ENCODE assay signal across 16 cellular contexts in the genomic region with DNA sequence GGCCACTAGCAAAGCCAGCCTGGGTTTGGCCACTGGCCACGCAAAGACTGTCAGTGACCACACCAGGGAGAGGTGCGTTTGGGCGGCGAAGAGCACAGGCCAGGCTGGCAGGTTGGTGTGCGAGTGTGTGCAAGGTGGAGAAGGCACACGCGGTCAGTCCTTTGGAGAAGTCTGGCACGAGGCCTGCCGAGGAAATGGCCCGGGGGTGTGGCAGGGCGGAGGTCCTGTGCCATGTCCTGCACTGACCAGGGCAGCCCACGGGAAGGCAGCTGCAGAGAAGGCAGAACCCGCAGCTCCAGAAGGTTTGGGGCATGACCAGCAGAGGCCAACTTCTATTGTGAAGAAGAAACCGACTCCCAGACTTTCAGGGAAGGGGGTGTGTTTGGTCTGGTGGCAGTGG.
DNase-seq lines count a peak whose midpoint lies in the region; ATAC-seq, FAIRE-seq and TF ChIP-seq lines count a peak whose summit lies in the region.
"Had no signal": no experiment of that assay in that cellular context is flagged by ENCODE, and none has a peak within 500 bp of the region (broad histone marks: within the 10 kb centered on the region; RNA-seq: fewer than 3 reads in every experiment).

No MANE protein-coding gene starts in this region.

- peaks cover 9% of the 10 kb centered on the region; the same call in 1 of the 2 replicates for H3K27me3 Mint-ChIP-seq in H9 (ENCODE audit: low read depth)
- H3K27me3 Mint-ChIP-seq in endodermal cell (ENCODE audit: insufficient read depth) = no peaks in the 10 kb centered on the region

- H3K4me3 Mint-ChIP-seq in H9 (no peak overlapping the region), endodermal cell (no peak overlapping the region)
- H3K4me3 Mint-ChIP-seq: B cell; CD8-positive, alpha-beta T cell had no signal

- 67 to 76% methylated on average over 14 of the region's 14 CpGs for WGBS in heart right ventricle, 2 donors
- WGBS in H9 (ENCODE audit: extremely low coverage, insufficient read length, low lambda C conversion rate) = no CpG with 5 or more reads among the region's 14 CpGs
- WGBS in H1 (ENCODE audit: extremely low coverage in 1 of 2, insufficient coverage in 1 of 2, insufficient read length in 1 of 2, insufficient replicate concordance in 2 of 2, low coverage in 1 of 2, low lambda C conversion rate in 2 of 2, missing lambda C conversion rate in 1 of 2), 2 experiments = 94% methylated on average over 14 of the region's 14 CpGs; no CpG with 5 or more reads in 1 of the 2 experiments
- 93% methylated on average over 14 of the region's 14 CpGs for WGBS in mesenchymal stem cell
- WGBS in endodermal cell (ENCODE audit: insufficient coverage in 1 of 2, insufficient read length in 1 of 2), 2 experiments = 93 to 94% methylated on average over 2 to 14 of the region's 14 CpGs

- POLR2A ChIA-PET in H1 (lab: Charles Lee; ENCODE audit: partially characterized antibody) = no interaction called here

- H3T11ph ChIP-seq in H9 (ENCODE audit: low read length) = no peak overlapping the region

- H2BK20ac ChIP-seq in H9 (ENCODE audit: low read depth, low read length, poor library complexity, severe bottlenecking) = no peak overlapping the region
- no peak overlapping the region for H2BK20ac ChIP-seq in H1 (ENCODE audit: low read length)

- no peak overlapping the region for H3K4me2 ChIP-seq in H9 (ENCODE audit: insufficient read depth, insufficient read length, low read length)
- no peak overlapping the region for H3K4me2 ChIP-seq in H1 (ENCODE audit: insufficient read depth in 1 of 2, low read depth in 2 of 2, low read length in 2 of 2)
- H3K4me2 ChIP-seq in mesenchymal stem cell (ENCODE audit: low read length, poor library complexity, severe bottlenecking) = no peak overlapping the region

- no peak overlapping the region for H2BK15ac ChIP-seq in H9 (ENCODE audit: low read depth, low read length)
- no peak overlapping the region for H2BK15ac ChIP-seq in H1 (ENCODE audit: low read length)
- no peak overlapping the region for H2BK15ac ChIP-seq in mesenchymal stem cell (ENCODE audit: low read depth, poor library complexity, severe bottlenecking)

- peak in 7 of 8 donors; percentile 49 to 72 (median 57) for ATAC-seq in heart right ventricle
- ATAC-seq: CD8-positive, alpha-beta T cell; GM12878 had no signal

- no peak overlapping the region for H2AFZ ChIP-seq in H9 (ENCODE audit: low read length)
- H2AFZ ChIP-seq in H1 (ENCODE audit: low read length) = no peak overlapping the region
- no peak overlapping the region for H2AFZ ChIP-seq in mesenchymal stem cell (ENCODE audit: low read depth, low read length)

- H3K23ac ChIP-seq in H9 (ENCODE audit: insufficient read length, low read depth, low read length) (no peak overlapping the region), H1 (ENCODE audit: insufficient read length) (no peak overlapping the region), mesenchymal stem cell (ENCODE audit: low read length in 2 of 2) (no peak overlapping the region)

- H3K4me1 Mint-ChIP-seq in H9 (peaks cover 32 to 39% of the 10 kb centered on the region in 2 experiments), endodermal cell (peaks cover 20% of the 10 kb centered on the region)

- H3K36me3 ChIP-seq in heart right ventricle (no peaks in the 10 kb centered on the region), right atrium auricular region (no peaks in the 10 kb centered on the region), H1 (ENCODE audit: control insufficient read depth in 2 of 4, insufficient read depth in 4 of 4, low read length in 3 of 4) (no peaks in the 10 kb centered on the region), mesenchymal stem cell (ENCODE audit: control insufficient read depth in 1 of 2, insufficient read depth in 2 of 2, low read depth in 1 of 2, low read length in 2 of 2) (peaks cover 3 to 4% of the 10 kb centered on the region in 2 experiments), endodermal cell (ENCODE audit: control insufficient read depth, insufficient read depth, low read length) (no peaks in the 10 kb centered on the region)

- H3K56ac ChIP-seq in H9 (ENCODE audit: insufficient read length, low read depth, low read length) (no peak overlapping the region), H1 (replicated peaks; ENCODE audit: insufficient read length, low read depth, low read length) (no peak overlapping the region)

- H2BK12ac ChIP-seq in H9 (ENCODE audit: insufficient read length, low read depth, low read length) = no peak overlapping the region
- peak overlapping the region; percentile 60; the same call in 1 of the 2 replicates for H2BK12ac ChIP-seq in H1 (ENCODE audit: low read depth, low read length)
- H2BK12ac ChIP-seq in mesenchymal stem cell (ENCODE audit: low read length in 2 of 2) = no peak overlapping the region

- H3K14ac ChIP-seq in H9 (ENCODE audit: insufficient read depth, low read length) (peak overlapping the region; percentile 24; the same call in 1 of the 2 replicates), H1 (ENCODE audit: insufficient read length) (no peak overlapping the region), mesenchymal stem cell (ENCODE audit: low read length in 2 of 2) (no peak overlapping the region)

- CTCF ChIA-PET in H1 (lab: Charles Lee; ENCODE audit: partially characterized antibody) = interaction anchor here (1.4 kb wide), 2 partner anchors 9 to 16 kb away, joined by 3 read pairs; no protein-coding TSS in a partner anchor

- H3K36me3 Mint-ChIP-seq in H9 (ENCODE audit: insufficient read depth in 1 of 3, low read depth in 3 of 3) (peaks cover 3 to 5% (median 5%) of the 10 kb centered on the region in 3 experiments; a peak in 6 of 7 replicates), endodermal cell (ENCODE audit: low read depth) (peaks cover 2% of the 10 kb centered on the region)
- H3K36me3 Mint-ChIP-seq: CD8-positive, alpha-beta T cell had no signal

- H2BK120ac ChIP-seq in H9 (ENCODE audit: low read depth, low read length, poor library complexity, severe bottlenecking) (no peak overlapping the region), H1 (replicated peaks; ENCODE audit: low read depth, low read length) (no peak overlapping the region), mesenchymal stem cell (ENCODE audit: low read depth, low read length) (no peak overlapping the region)

- no peak overlapping the region; the same call in 1 of the 2 replicates for H3K4ac ChIP-seq in H9 (ENCODE audit: low read depth, low read length)
- no peak overlapping the region for H3K4ac ChIP-seq in H1 (replicated peaks; ENCODE audit: insufficient read length, low read depth, low read length)
- no peak overlapping the region for H3K4ac ChIP-seq in mesenchymal stem cell (ENCODE audit: low read depth in 1 of 2, low read length in 2 of 2)

- no peak for TF ChIP-seq RAD21 in H1 (IDR thresholded peaks at IDR 0.05 in 1 of 2, conservative IDR thresholded peaks at IDR 0.05 in 1 of 2; ENCODE audit: low read depth in 2 of 2, low read length in 2 of 2)

- H3K79me2 ChIP-seq in H9 (ENCODE audit: insufficient read depth, low read length) (no peaks in the 10 kb centered on the region), H1 (ENCODE audit: control insufficient read depth in 1 of 2, insufficient read depth in 2 of 2, low read length in 2 of 2) (no peaks in the 10 kb centered on the region)

- H4K5ac ChIP-seq in H9 (ENCODE audit: insufficient read length, low read depth, low read length) (no peak overlapping the region), H1 (ENCODE audit: insufficient read length, low read depth, low read length) (no peak overlapping the region)

- peaks cover 13 to 16% of the 10 kb centered on the region in 2 experiments for H3K9me3 Mint-ChIP-seq in H9
- peaks cover 10% of the 10 kb centered on the region for H3K9me3 Mint-ChIP-seq in endodermal cell
- H3K9me3 Mint-ChIP-seq: CD8-positive, alpha-beta T cell had no signal

- H4K8ac ChIP-seq in H9 (replicated peaks; ENCODE audit: insufficient read length, low read depth, low read length) = no peak overlapping the region
- H4K8ac ChIP-seq in H1 (ENCODE audit: extremely low read depth, insufficient read depth, low read length) = no peak overlapping the region
- no peak overlapping the region for H4K8ac ChIP-seq in mesenchymal stem cell (ENCODE audit: low read length)

- H4K20me1 ChIP-seq in H9 (ENCODE audit: control insufficient read depth, insufficient read depth, insufficient read length) = no peaks in the 10 kb centered on the region
- H4K20me1 ChIP-seq in H1 (replicated peaks in 1 of 2; ENCODE audit: control insufficient read depth in 1 of 2, insufficient read depth in 2 of 2, low read length in 2 of 2) = peaks cover 0 to 4% of the 10 kb centered on the region in 2 experiments

- H4K91ac ChIP-seq in H9 (ENCODE audit: insufficient read length, low read depth, low read length) (no peak overlapping the region), H1 (replicated peaks; ENCODE audit: insufficient read length, low read length) (no peak overlapping the region), mesenchymal stem cell (ENCODE audit: low read length) (peak overlapping the region; percentile 79)

- H3K4me1 ChIP-seq in heart right ventricle (peaks cover 0 to 13% (median 0%) of the 10 kb centered on the region in 9 donors), right atrium auricular region (no peaks in the 10 kb centered on the region), H9 (ENCODE audit: insufficient read depth, low read length) (peaks cover 8% of the 10 kb centered on the region; the same call in 1 of the 2 replicates), H1 (replicated peaks in 1 of 4; ENCODE audit: control insufficient read depth in 3 of 4, insufficient read depth in 4 of 4, low read length in 3 of 4) (peaks cover 0 to 5% (median 4%) of the 10 kb centered on the region in 4 experiments; a peak in 3 of 7 replicates), mesenchymal stem cell (ENCODE audit: control insufficient read depth, insufficient read depth, low read depth, low read length) (peaks cover 7% of the 10 kb centered on the region), endodermal cell (ENCODE audit: control insufficient read depth, insufficient read depth, low read length) (peaks cover 3% of the 10 kb centered on the region)

- H3K27ac ChIP-seq in heart right ventricle (no peak overlapping the region), right atrium auricular region (no peak overlapping the region), H9 (ENCODE audit: insufficient read length, low read depth, low read length) (no peak overlapping the region), H1 (ENCODE audit: low read depth, low read length) (no peak overlapping the region), mesenchymal stem cell (ENCODE audit: low read length, poor library complexity, severe bottlenecking) (no peak overlapping the region), endodermal cell (ENCODE audit: low read depth, low read length) (no peak overlapping the region)

- DNase-seq in heart right ventricle (peak in 1 of 2 donors; percentile 42), right atrium auricular region (ENCODE audit: low spot score) (no peak), H9 (no peak), H1 (ENCODE audit: low read depth in 1 of 2, low spot score in 2 of 2) (no peak), mesenchymal stem cell (no peak), endodermal cell (no peak), NCI-H446 treated with DMSO at 0.1 percent for 48 hours (lab: John Stamatoyannopoulos, UW) (no peak)
- DNase-seq: Calu3; CD8-positive, alpha-beta T cell; DMS53; DND-41; EL; HCEC 1CT had no signal

- H3K9ac ChIP-seq in H9 (ENCODE audit: extremely low read depth, insufficient read length, low read length) (no peak overlapping the region), H1 (replicated peaks in 1 of 4; ENCODE audit: extremely low read depth in 1 of 4, low read depth in 3 of 4, low read length in 3 of 4) (no peak overlapping the region), mesenchymal stem cell (ENCODE audit: low read length) (no peak overlapping the region), endodermal cell (ENCODE audit: extremely low read depth, low read length, poor library complexity, severe bottlenecking) (no peak overlapping the region)

- H3K9me3 ChIP-seq in heart right ventricle = no peaks in the 10 kb centered on the region
- no peaks in the 10 kb centered on the region for H3K9me3 ChIP-seq in right atrium auricular region
- no peaks in the 10 kb centered on the region for H3K9me3 ChIP-seq in H9 (ENCODE audit: control insufficient read depth, low read depth, low read length)
- 0 out of 4 replicates have a peak, but pooled peaks cover 0 to 4% of the 10 kb centered on the region in 2 experiments for H3K9me3 ChIP-seq in H1 (ENCODE audit: insufficient read depth in 2 of 2, low read depth in 1 of 2, low read length in 1 of 2)
- no peaks in the 10 kb centered on the region for H3K9me3 ChIP-seq in mesenchymal stem cell (ENCODE audit: control insufficient read depth, low read length)
- H3K9me3 ChIP-seq in endodermal cell (ENCODE audit: control insufficient read depth, low read length) = peaks cover 7% of the 10 kb centered on the region

- H2AK5ac ChIP-seq in H9 (ENCODE audit: insufficient read length, low read length) (no peak overlapping the region), H1 (ENCODE audit: low read depth, low read length) (no peak overlapping the region), mesenchymal stem cell (ENCODE audit: low read length, severe bottlenecking) (no peak overlapping the region)

- H3K27ac Mint-ChIP-seq in H9 = no peak overlapping the region; a peak in 2 of 7 replicates
- H3K27ac Mint-ChIP-seq in endodermal cell = no peak overlapping the region
- H3K27ac Mint-ChIP-seq: B cell; CD8-positive, alpha-beta T cell had no signal

- TF ChIP-seq CTCF in heart right ventricle (IDR thresholded peaks at IDR 0.05) (no peak), right atrium auricular region (IDR thresholded peaks at IDR 0.05) (no peak), H9 (conservative IDR thresholded peaks at IDR 0.05) (no peak), H1 (IDR thresholded peaks at IDR 0.05; ENCODE audit: control extremely low read depth in 1 of 3, insufficient read depth in 1 of 3, low read depth in 1 of 3, low read length in 3 of 3) (no peak), endodermal cell (conservative IDR thresholded peaks at IDR 0.05) (no peak)

- H2BK5ac ChIP-seq in H9 (ENCODE audit: insufficient read length, low read length) (no peak overlapping the region), H1 (ENCODE audit: low read depth, low read length) (no peak overlapping the region), mesenchymal stem cell (ENCODE audit: low read depth, low read length, poor library complexity, severe bottlenecking) (no peak overlapping the region)

- peaks cover 2% of the 10 kb centered on the region for H3K23me2 ChIP-seq in H9 (ENCODE audit: insufficient read length, low read depth, low read length, poor library complexity, severe bottlenecking)
- no peaks in the 10 kb centered on the region for H3K23me2 ChIP-seq in H1 (ENCODE audit: low read depth, low read length)

- H3K4me3 ChIP-seq in heart right ventricle = no peak overlapping the region
- no peak overlapping the region for H3K4me3 ChIP-seq in right atrium auricular region
- H3K4me3 ChIP-seq in H1 (ENCODE audit: extremely low read depth in 1 of 4, insufficient read depth in 2 of 4, low read depth in 3 of 4, low read length in 4 of 4) = no peak overlapping the region
- H3K4me3 ChIP-seq in mesenchymal stem cell (ENCODE audit: insufficient read depth in 1 of 2, low read depth in 1 of 2, low read length in 2 of 2) = no peak overlapping the region
- H3K4me3 ChIP-seq in endodermal cell (ENCODE audit: low read length) = no peak overlapping the region
- H3K4me3 ChIP-seq: BLaER1 treated with 17β-estradiol and CSF1 and Interleukin-3, amounts not matched to agents 10 nM and 100 nM; GM12878 had no signal

- intact Hi-C loops in heart right ventricle (cut with DNase I) = no loop called here

- TF ChIP-seq EP300 in H1 (IDR thresholded peaks at IDR 0.05; ENCODE audit: borderline replicate concordance in 1 of 2, low read depth in 2 of 2, low read length in 2 of 2) = no peak

- H3K27me3 ChIP-seq in heart right ventricle (no peaks in the 10 kb centered on the region), right atrium auricular region (no peaks in the 10 kb centered on the region), H9 (ENCODE audit: insufficient read depth, low read length) (no peaks in the 10 kb centered on the region), H1 (replicated peaks in 1 of 4; ENCODE audit: control insufficient read depth in 3 of 4, extremely low read depth in 1 of 4, insufficient read depth in 3 of 4, low read length in 3 of 4) (no peaks in the 10 kb centered on the region), mesenchymal stem cell (ENCODE audit: control insufficient read depth in 1 of 2, insufficient read depth in 1 of 2, low read length in 2 of 2) (no peaks in the 10 kb centered on the region), endodermal cell (ENCODE audit: control insufficient read depth, insufficient read depth, low read length, poor library complexity, severe bottlenecking) (no peaks in the 10 kb centered on the region)
- H3K27me3 ChIP-seq: BLaER1 treated with 17β-estradiol and CSF1 and Interleukin-3, amounts not matched to agents 10 nM and 100 nM had no signal

- H3K18ac ChIP-seq in H9 (ENCODE audit: insufficient read length, low read depth, low read length) = no peak overlapping the region
- no peak overlapping the region for H3K18ac ChIP-seq in H1 (ENCODE audit: extremely low read depth, low read length)
- no peak overlapping the region for H3K18ac ChIP-seq in mesenchymal stem cell (ENCODE audit: low read depth in 1 of 2, low read length in 2 of 2)

- no peak for FAIRE-seq in H1 (lab: Jason Lieb, UNC)
- FAIRE-seq: GM12878 had no signal

- TF ChIP-seq POLR2A in H1 (IDR thresholded peaks at IDR 0.05; ENCODE audit: control extremely low read depth in 1 of 2, low read depth in 2 of 2, low read length in 2 of 2) = no peak

- H3K79me1 ChIP-seq in H9 (ENCODE audit: insufficient read depth, low read depth, low read length, poor library complexity, severe bottlenecking) (no peaks in the 10 kb centered on the region), H1 (ENCODE audit: low read depth, low read length) (no peaks in the 10 kb centered on the region), mesenchymal stem cell (replicated peaks; ENCODE audit: low read length, poor library complexity, severe bottlenecking) (peaks cover 13% of the 10 kb centered on the region)
